Comparison of ENCODE assay signal across 1 cellular context in genomic region chr19:802497-802887, GRCh38.
TF ChIP-seq lines count a peak whose summit lies in the region.

No MANE protein-coding gene starts in this region.

TF ChIP-seq in GM12878, 131 proteins besides CTCF, POLR2A, EP300 and RAD21:
- TF ChIP-seq POLR2AphosphoS5 (IDR thresholded peaks at IDR 0.05; ENCODE audit: low read length) (peak; percentile 7; the same call in 1 of the 2 replicates), USF2 (IDR thresholded peaks at IDR 0.05; ENCODE audit: borderline replicate concordance, low read depth, low read length) (no peak), NFXL1 (IDR thresholded peaks at IDR 0.05; ENCODE audit: borderline replicate concordance) (no peak), SP1 (IDR thresholded peaks at IDR 0.05; ENCODE audit: low read depth, low read length) (no peak)
